In the genomic region with DNA sequence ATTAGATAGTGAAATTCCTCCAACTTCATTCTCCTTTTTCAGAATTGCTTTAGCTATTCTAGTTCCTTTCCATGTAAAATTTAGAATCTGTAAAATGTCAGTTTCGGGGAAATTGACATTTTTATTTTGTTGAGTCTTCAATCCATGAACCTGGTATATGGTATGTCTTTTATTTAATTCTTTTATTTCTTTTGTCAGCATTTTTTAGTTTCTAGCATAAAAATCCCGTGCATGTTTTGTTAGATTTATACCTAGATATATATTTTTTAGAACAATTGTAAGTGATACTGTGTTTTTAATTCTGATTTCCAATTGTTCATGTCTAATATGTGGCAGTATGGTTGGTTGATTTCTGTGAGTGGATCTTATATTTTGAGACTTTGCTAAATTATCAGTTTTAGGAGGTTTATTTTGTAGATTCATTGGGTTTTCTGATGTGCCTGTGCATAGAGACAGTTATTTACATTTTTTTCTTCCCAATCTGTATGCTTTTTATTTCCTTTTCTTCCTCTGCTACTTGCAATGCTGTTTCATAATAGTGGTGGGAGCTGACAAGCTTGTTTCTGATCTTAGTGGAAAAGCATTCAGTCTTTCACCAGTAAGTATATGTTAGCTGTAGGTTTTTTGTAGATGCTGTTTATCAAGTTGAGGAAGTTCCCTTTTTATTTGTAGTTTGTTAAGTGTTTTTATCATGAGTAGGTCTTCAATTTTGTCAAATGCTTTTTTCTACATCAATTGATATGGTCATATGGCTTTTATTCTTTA, we compare ENCODE assay signal across 13 cellular contexts.
A peak's percentile ranks its signal among the peaks of the same experiment; 100 is the strongest.
DNase-seq lines count a peak whose midpoint lies in the region; ATAC-seq and TF ChIP-seq lines count a peak whose summit lies in the region.
"Had no signal": no experiment of that assay in that cellular context is flagged by ENCODE, and none has a peak within 500 bp of the region (broad histone marks: within the 10 kb centered on the region; RNA-seq: fewer than 3 reads in every experiment).

No MANE protein-coding gene starts in this region.

- H3K9me3 Mint-ChIP-seq in activated naive CD4-positive, alpha-beta T cell treated with anti-CD3 and anti-CD28 coated beads, Interleukin-2, amount 50 U/mL, for 24 hours = no peaks in the 10 kb centered on the region
- no peaks in the 10 kb centered on the region for H3K9me3 Mint-ChIP-seq in stimulated activated naive B cell treated with anti-CD40 and anti-IgM and Interleukin-4, amounts not matched to agents 10 μg/mL and 1 μg/mL and 100 μg/mL, for 72 hours
- H3K9me3 Mint-ChIP-seq: IgD-negative memory B cell had no signal

- no peak for ATAC-seq in stimulated activated naive B cell treated with anti-CD40 and anti-IgM and Interleukin-4, amounts not matched to agents 10 μg/mL and 1 μg/mL and 100 μg/mL, for 72 hours (replicated peaks)
- no peak for ATAC-seq in GM21526 (IDR thresholded peaks at IDR 0.05; ENCODE audit: low FRiP score, unreplicated experiment)
- ATAC-seq: right cardiac atrium had no signal

- peak overlapping the region; percentile 69 for H3K4me3 Mint-ChIP-seq in activated naive CD4-positive, alpha-beta T cell treated with anti-CD3 and anti-CD28 coated beads, Interleukin-2, amount 50 U/mL, for 24 hours
- H3K4me3 Mint-ChIP-seq in stimulated activated naive B cell treated with anti-CD40 and anti-IgM and Interleukin-4, amounts not matched to agents 10 μg/mL and 1 μg/mL and 100 μg/mL, for 72 hours = peak overlapping the region in 1 of 2 donors; percentile 23

- no peak overlapping the region for H3K4me3 ChIP-seq in epithelial cell of esophagus (ENCODE audit: low read length)
- H3K4me3 ChIP-seq: BLaER1, thyroid gland had no signal

- DNase-seq in activated naive CD4-positive, alpha-beta T cell treated with Interleukin-2 at 50 U/mL for 16 hours = no peak
- DNase-seq in epithelial cell of esophagus (ENCODE audit: low read depth) (peak; percentile 56), NCI-H1092 treated with DMSO at 0.1 percent for 48 hours (lab: John Stamatoyannopoulos, UW) (no peak), NCI-H128 (lab: John Stamatoyannopoulos, UW; ENCODE audit: unreplicated experiment) (no peak)
- no peak for DNase-seq in stimulated activated naive B cell treated with anti-CD40 and anti-IgM and Interleukin-4, amounts not matched to agents 10 μg/mL and 1 μg/mL and 100 μg/mL, for 72 hours
- DNase-seq: GOT3, right cardiac atrium, thyroid gland had no signal

- peaks cover 10% of the 10 kb centered on the region for H3K36me3 Mint-ChIP-seq in activated naive CD4-positive, alpha-beta T cell treated with anti-CD3 and anti-CD28 coated beads, Interleukin-2, amount 50 U/mL, for 24 hours
- H3K36me3 Mint-ChIP-seq in stimulated activated naive B cell treated with anti-CD40 and anti-IgM and Interleukin-4, amounts not matched to agents 10 μg/mL and 1 μg/mL and 100 μg/mL, for 72 hours = peaks cover 25 to 29% of the 10 kb centered on the region in 2 donors
- H3K36me3 Mint-ChIP-seq: IgD-negative memory B cell had no signal

- no peak for TF ChIP-seq CTCF in VCaP (conservative IDR thresholded peaks at IDR 0.05)
- TF ChIP-seq CTCF in epithelial cell of esophagus (IDR thresholded peaks at IDR 0.05; ENCODE audit: insufficient read depth, low read depth, low read length, missing control alignments) = no peak

- H3K27me3 Mint-ChIP-seq in activated naive CD4-positive, alpha-beta T cell treated with anti-CD3 and anti-CD28 coated beads, Interleukin-2, amount 50 U/mL, for 24 hours = no peaks in the 10 kb centered on the region
- no peaks in the 10 kb centered on the region for H3K27me3 Mint-ChIP-seq in stimulated activated naive B cell treated with anti-CD40 and anti-IgM and Interleukin-4, amounts not matched to agents 10 μg/mL and 1 μg/mL and 100 μg/mL, for 72 hours
- H3K27me3 Mint-ChIP-seq: IgD-negative memory B cell had no signal

- H3K4me1 Mint-ChIP-seq in activated naive CD4-positive, alpha-beta T cell treated with anti-CD3 and anti-CD28 coated beads, Interleukin-2, amount 50 U/mL, for 24 hours = peaks cover 87% of the 10 kb centered on the region
- H3K4me1 Mint-ChIP-seq in stimulated activated naive B cell treated with anti-CD40 and anti-IgM and Interleukin-4, amounts not matched to agents 10 μg/mL and 1 μg/mL and 100 μg/mL, for 72 hours = peaks cover 58 to 94% of the 10 kb centered on the region in 2 donors

- peak overlapping the region; percentile 65 for H3K27ac ChIP-seq in VCaP
- H3K27ac ChIP-seq: BLaER1 had no signal

- H3K27ac Mint-ChIP-seq in activated naive CD4-positive, alpha-beta T cell treated with anti-CD3 and anti-CD28 coated beads, Interleukin-2, amount 50 U/mL, for 24 hours = peak overlapping the region; percentile 69
- peak overlapping the region; percentile 10 for H3K27ac Mint-ChIP-seq in stimulated activated naive B cell treated with anti-CD40 and anti-IgM and Interleukin-4, amounts not matched to agents 10 μg/mL and 1 μg/mL and 100 μg/mL, for 72 hours
